In the genomic region with DNA sequence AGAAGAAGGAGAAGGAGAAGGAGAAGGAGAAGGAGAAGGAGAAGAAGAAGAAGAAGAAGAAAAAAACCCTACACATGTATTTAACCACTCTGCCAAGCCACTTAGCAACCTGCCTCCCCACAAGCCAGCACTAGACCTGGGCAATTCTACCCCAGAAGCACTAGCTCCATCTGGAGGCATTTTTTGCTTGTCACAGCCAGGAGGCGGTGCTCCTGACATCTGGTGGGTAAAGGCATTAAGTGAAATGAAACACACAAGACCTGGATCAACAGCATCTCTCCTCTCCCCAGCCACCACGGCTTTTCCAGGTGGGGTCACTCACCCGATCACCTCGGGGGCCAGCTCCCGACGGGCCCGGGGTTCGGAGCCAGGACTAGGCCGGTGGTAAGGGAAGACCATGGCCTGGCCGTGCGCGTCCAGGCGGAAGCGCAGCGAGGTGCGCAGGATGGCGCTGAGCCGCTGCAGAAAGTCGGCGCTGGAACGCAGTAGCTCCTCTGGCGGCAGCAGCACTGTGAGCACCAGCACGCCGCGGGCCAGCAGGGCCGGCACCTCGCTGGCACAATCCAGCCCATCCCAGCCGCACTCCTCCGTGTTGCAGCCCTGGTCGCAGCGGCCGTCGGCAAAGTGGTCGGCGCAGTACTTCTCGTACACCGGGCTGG, we compare ENCODE assay signal across 1 cellular context.
A peak's percentile ranks its signal among the peaks of the same experiment; 100 is the strongest.
TF ChIP-seq lines count a peak whose summit lies in the region.

No MANE protein-coding gene starts in this region.

TF ChIP-seq in K562, 482 proteins besides CTCF, POLR2A, EP300 and RAD21:
- TF ChIP-seq NR2F6 (CRISPR knock-in tag; IDR thresholded peaks at IDR 0.05) (no peak), NEUROD1 (IDR thresholded peaks at IDR 0.05; ENCODE audit: borderline replicate concordance, low read depth, low read length, partially characterized antibody) (no peak), FOXA1 (IDR thresholded peaks at IDR 0.05; ENCODE audit: borderline replicate concordance) (no peak), SMARCC2 (IDR thresholded peaks at IDR 0.05; ENCODE audit: low read depth) (no peak), MXI1 (IDR thresholded peaks at IDR 0.05; ENCODE audit: low read depth, low read length) (no peak), KDM5B (IDR thresholded peaks at IDR 0.05; ENCODE audit: insufficient replicate concordance, low read depth, low read length) (no peak), KDM4B (IDR thresholded peaks at IDR 0.05; ENCODE audit: borderline replicate concordance in 2 of 2, low read depth in 1 of 2) (no peak), CTBP1 (IDR thresholded peaks at IDR 0.05; ENCODE audit: borderline replicate concordance) (no peak), RNF219 (CRISPR knock-in tag; IDR thresholded peaks at IDR 0.05) (no peak), LEF1 (IDR thresholded peaks at IDR 0.05) (no peak), HNRNPUL1 (IDR thresholded peaks at IDR 0.05; ENCODE audit: low read length) (no peak), SMC3 (conservative IDR thresholded peaks at IDR 0.05; ENCODE audit: insufficient read depth, low read depth, low read length) (peak; percentile 33; the same call in 1 of the 2 replicates), ZNF384 (IDR thresholded peaks at IDR 0.05; ENCODE audit: low read depth, low read length) (no peak)
- TF ChIP-seq, protein P1, sequence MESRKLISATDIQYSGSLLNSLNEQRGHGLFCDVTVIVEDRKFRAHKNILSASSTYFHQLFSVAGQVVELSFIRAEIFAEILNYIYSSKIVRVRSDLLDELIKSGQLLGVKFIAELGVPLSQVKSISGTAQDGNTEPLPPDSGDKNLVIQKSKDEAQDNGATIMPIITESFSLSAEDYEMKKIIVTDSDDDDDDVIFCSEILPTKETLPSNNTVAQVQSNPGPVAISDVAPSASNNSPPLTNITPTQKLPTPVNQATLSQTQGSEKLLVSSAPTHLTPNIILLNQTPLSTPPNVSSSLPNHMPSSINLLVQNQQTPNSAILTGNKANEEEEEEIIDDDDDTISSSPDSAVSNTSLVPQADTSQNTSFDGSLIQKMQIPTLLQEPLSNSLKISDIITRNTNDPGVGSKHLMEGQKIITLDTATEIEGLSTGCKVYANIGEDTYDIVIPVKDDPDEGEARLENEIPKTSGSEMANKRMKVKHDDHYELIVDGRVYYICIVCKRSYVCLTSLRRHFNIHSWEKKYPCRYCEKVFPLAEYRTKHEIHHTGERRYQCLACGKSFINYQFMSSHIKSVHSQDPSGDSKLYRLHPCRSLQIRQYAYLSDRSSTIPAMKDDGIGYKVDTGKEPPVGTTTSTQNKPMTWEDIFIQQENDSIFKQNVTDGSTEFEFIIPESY (CRISPR knock-in tag; IDR thresholded peaks at IDR 0.05) = peak; percentile 78
TF ChIP-seq in K562: peak in this region for 2.
